ENCODE assay signal across 26 cellular contexts in genomic region chr11:95426823-95427462, GRCh38.
"Had no signal": no experiment of that assay in that cellular context is flagged by ENCODE, and none has a peak within 500 bp of the region (broad histone marks: within the 10 kb centered on the region; RNA-seq: fewer than 3 reads in every experiment).

No MANE protein-coding gene starts in this region.

- H3K27me3 Mint-ChIP-seq: activated naive CD4-positive, alpha-beta T cell treated with anti-CD3 and anti-CD28 coated beads, Interleukin-2, amount 50 U/mL, for 24 hours had no signal

- H3K27me3 ChIP-seq: breast epithelium, Peyer's patch had no signal

- H3K27ac ChIP-seq: breast epithelium, KMS-11, Peyer's patch had no signal

- H3K4me3 Mint-ChIP-seq: activated CD4-positive, alpha-beta T cell treated with anti-CD3 and anti-CD28 coated beads, Interleukin-2, amount 10 ng/mL, durations not matched to agents 24 days and 14 days; activated CD8-positive, alpha-beta memory T cell treated with anti-CD3 and anti-CD28 coated beads, Interleukin-2, amount 10 ng/mL, durations not matched to agents 7 days and 5 days; activated naive CD4-positive, alpha-beta T cell treated with anti-CD3 and anti-CD28 coated beads, Interleukin-2, amount 50 U/mL, for 24 hours; activated T-cell treated with anti-CD3 and anti-CD28 coated beads, Interleukin-2, amount 50 U/mL, for 24 hours; activated T-helper 1 cell treated with anti-CD3 and anti-CD28 coated beads, Interleukin-12 subunit alpha, Interleukin-12 subunit beta, Interleukin-2, Interleukin-4 antibody, amounts not matched to agents 30 ng/mL and 10 ng/mL and 1 ng/mL, durations not matched to agents 14 hours and 24 hours and 36 hours; T-helper 1 cell treated with Interleukin-12 subunit alpha and Interleukin-12 subunit beta and Interleukin-4 antibody, amounts not matched to agents 30 μg/mL and 1 μg/mL, for 36 hours had no signal

- H3K27ac Mint-ChIP-seq: activated CD4-positive, alpha-beta T cell treated with anti-CD3 and anti-CD28 coated beads, Interleukin-2, amount 10 ng/mL, durations not matched to agents 24 days and 14 days; activated CD8-positive, alpha-beta memory T cell treated with anti-CD3 and anti-CD28 coated beads, Interleukin-2, amount 10 ng/mL, durations not matched to agents 7 days and 5 days; activated naive CD4-positive, alpha-beta T cell treated with anti-CD3 and anti-CD28 coated beads, Interleukin-2, amount 50 U/mL, for 24 hours; activated T-cell treated with anti-CD3 and anti-CD28 coated beads, Interleukin-2, amount 50 U/mL, for 24 hours; activated T-helper 1 cell treated with anti-CD3 and anti-CD28 coated beads, Interleukin-12 subunit alpha, Interleukin-12 subunit beta, Interleukin-2, Interleukin-4 antibody, amounts not matched to agents 30 ng/mL and 10 ng/mL and 1 ng/mL, durations not matched to agents 14 hours and 24 hours and 36 hours; T-helper 1 cell treated with Interleukin-12 subunit alpha and Interleukin-12 subunit beta and Interleukin-4 antibody, amounts not matched to agents 30 μg/mL and 1 μg/mL, for 36 hours had no signal

- ATAC-seq: activated CD8-positive, alpha-beta memory T cell treated with anti-CD3 and anti-CD28 coated beads, Interleukin-2, amount 10 ng/mL, durations not matched to agents 7 days and 5 days had no signal

- DNase-seq: activated CD4-positive, alpha-beta T cell treated with anti-CD3 and anti-CD28 coated beads for 1 hour; activated CD4-positive, alpha-beta T cell treated with anti-CD3 and anti-CD28 coated beads, Interleukin-2, amount 10 ng/mL, durations not matched to agents 24 days and 14 days; activated CD4-positive, alpha-beta T cell treated with anti-CD3 and anti-CD28 coated beads, Interleukin-2, amount 50 U/mL, for 48 hours; activated CD8-positive, alpha-beta memory T cell treated with anti-CD3 and anti-CD28 coated beads, Interleukin-2, amount 10 ng/mL, durations not matched to agents 7 days and 5 days; activated effector memory CD4-positive, alpha-beta T cell treated with Interleukin-2 at 50 U/mL for 16 hours; activated naive CD4-positive, alpha-beta T cell; activated T-cell treated with anti-CD3 and anti-CD28 coated beads, Interleukin-2, amount 50 U/mL, for 24 hours; aorta; central memory CD4-positive, alpha-beta T cell; MM.1S; NCI-H1105; NCI-H1436 treated with DMSO at 0.1 percent for 48 hours; NCI-H187; NCI-H2081 treated with DMSO at 0.1 percent for 48 hours; NCI-H2171 treated with DMSO at 0.1 percent for 48 hours; NCI-H345; NCI-H510A treated with DMSO at 0.1 percent for 48 hours; NCI-H69; NK-92 treated with Interleukin-12 subunit alpha and Interleukin-12 subunit beta, amount 100 ng/mL, for 24 hours; Peyer's patch; SHP77 had no signal

- H3K4me1 Mint-ChIP-seq: activated CD4-positive, alpha-beta T cell treated with anti-CD3 and anti-CD28 coated beads, Interleukin-2, amount 10 ng/mL, durations not matched to agents 24 days and 14 days; activated CD8-positive, alpha-beta memory T cell treated with anti-CD3 and anti-CD28 coated beads, Interleukin-2, amount 10 ng/mL, durations not matched to agents 7 days and 5 days; activated naive CD4-positive, alpha-beta T cell treated with anti-CD3 and anti-CD28 coated beads, Interleukin-2, amount 50 U/mL, for 24 hours had no signal

- H3K36me3 ChIP-seq: breast epithelium, Peyer's patch had no signal

- H3K4me1 ChIP-seq: breast epithelium, Peyer's patch had no signal

- H3K36me3 Mint-ChIP-seq: activated CD8-positive, alpha-beta memory T cell treated with anti-CD3 and anti-CD28 coated beads, Interleukin-2, amount 10 ng/mL, durations not matched to agents 7 days and 5 days; activated naive CD4-positive, alpha-beta T cell treated with anti-CD3 and anti-CD28 coated beads, Interleukin-2, amount 50 U/mL, for 24 hours had no signal

- H3K9ac ChIP-seq: KMS-11 had no signal

- H3K4me3 ChIP-seq: breast epithelium, Peyer's patch had no signal

- H3K9me3 ChIP-seq: breast epithelium, Peyer's patch had no signal

- H3K4me2 ChIP-seq: KMS-11 had no signal

- H3K9me3 Mint-ChIP-seq: activated naive CD4-positive, alpha-beta T cell treated with anti-CD3 and anti-CD28 coated beads, Interleukin-2, amount 50 U/mL, for 24 hours; activated T-cell treated with anti-CD3 and anti-CD28 coated beads, Interleukin-2, amount 50 U/mL, for 24 hours; activated T-helper 1 cell treated with anti-CD3 and anti-CD28 coated beads, Interleukin-12 subunit alpha, Interleukin-12 subunit beta, Interleukin-2, Interleukin-4 antibody, amounts not matched to agents 30 ng/mL and 10 ng/mL and 1 ng/mL, durations not matched to agents 14 hours and 24 hours and 36 hours; T-helper 1 cell treated with Interleukin-12 subunit alpha and Interleukin-12 subunit beta and Interleukin-4 antibody, amounts not matched to agents 30 μg/mL and 1 μg/mL, for 36 hours had no signal
